Comparison of ENCODE assay signal across 8 cellular contexts in genomic region chr4:170374770-170375169, GRCh38.
DNase-seq lines count a peak whose midpoint lies in the region; ATAC-seq, FAIRE-seq and TF ChIP-seq lines count a peak whose summit lies in the region.

No MANE protein-coding gene starts in this region.

- H3K27ac ChIP-seq in H1 (ENCODE audit: low read depth, low read length) (no peak overlapping the region), upper lobe of right lung (no peak overlapping the region)

- TF ChIP-seq POLR2A in H1 (IDR thresholded peaks at IDR 0.05; ENCODE audit: control extremely low read depth in 1 of 2, low read depth in 2 of 2, low read length in 2 of 2) = no peak

- no peaks in the 10 kb centered on the region for H3K4me1 ChIP-seq in H1 (replicated peaks in 1 of 4; ENCODE audit: control insufficient read depth in 3 of 4, insufficient read depth in 4 of 4, low read length in 3 of 4)
- no peaks in the 10 kb centered on the region for H3K4me1 ChIP-seq in upper lobe of right lung

- H3K4me3 ChIP-seq in H1 (ENCODE audit: extremely low read depth in 1 of 4, insufficient read depth in 2 of 4, low read depth in 3 of 4, low read length in 4 of 4) (no peak overlapping the region), upper lobe of right lung (no peak overlapping the region)

- DNase-seq in activated naive CD4-positive, alpha-beta T cell treated with anti-CD3 and anti-CD28 coated beads for 36 hours = peak; percentile 7
- no peak for DNase-seq in activated naive CD4-positive, alpha-beta T cell (lab: John Stamatoyannopoulos, UW)
- peak; percentile 11 for DNase-seq in LoVo (ENCODE audit: low spot score)
- DNase-seq in H1 (ENCODE audit: low read depth in 1 of 2, low spot score in 2 of 2) = peak; percentile 33 to 65
- no peak for DNase-seq in upper lobe of right lung
- DNase-seq in posterior cingulate gyrus = no peak
- DNase-seq in NCI-H446 treated with DMSO at 0.1 percent for 48 hours (lab: John Stamatoyannopoulos, UW) = no peak

- POLR2A ChIA-PET in H1 (lab: Charles Lee; ENCODE audit: partially characterized antibody) = no interaction called here

- no peak overlapping the region for H3K23ac ChIP-seq in H1 (ENCODE audit: insufficient read length)

- H3K9me3 Mint-ChIP-seq in activated naive CD4-positive, alpha-beta T cell treated with anti-CD3 and anti-CD28 coated beads for 36 hours = peaks cover 16% of the 10 kb centered on the region

- peak; percentile 69 to 77 for TF ChIP-seq RAD21 in H1 (IDR thresholded peaks at IDR 0.05 in 1 of 2, conservative IDR thresholded peaks at IDR 0.05 in 1 of 2; ENCODE audit: low read depth in 2 of 2, low read length in 2 of 2)

- TF ChIP-seq EP300 in H1 (IDR thresholded peaks at IDR 0.05; ENCODE audit: borderline replicate concordance in 1 of 2, low read depth in 2 of 2, low read length in 2 of 2) = no peak

- no peak overlapping the region for H2AFZ ChIP-seq in H1 (ENCODE audit: low read length)

- H2BK20ac ChIP-seq in H1 (ENCODE audit: low read length) = no peak overlapping the region

- H3K18ac ChIP-seq in H1 (ENCODE audit: extremely low read depth, low read length) = no peak overlapping the region

- no peaks in the 10 kb centered on the region for H3K23me2 ChIP-seq in H1 (ENCODE audit: low read depth, low read length)

- no peak overlapping the region for H2BK12ac ChIP-seq in H1 (ENCODE audit: low read depth, low read length)

- no peaks in the 10 kb centered on the region for H3K79me1 ChIP-seq in H1 (ENCODE audit: low read depth, low read length)

- no peak overlapping the region for H3K4ac ChIP-seq in H1 (replicated peaks; ENCODE audit: insufficient read length, low read depth, low read length)

- H3K14ac ChIP-seq in H1 (ENCODE audit: insufficient read length) = no peak overlapping the region

- WGBS in H1 (ENCODE audit: extremely low coverage in 1 of 2, insufficient coverage in 1 of 2, insufficient read length in 1 of 2, insufficient replicate concordance in 2 of 2, low coverage in 1 of 2, low lambda C conversion rate in 2 of 2, missing lambda C conversion rate in 1 of 2), 2 experiments = 84% methylated on average over 3 of the region's 3 CpGs; no CpG with 5 or more reads in 1 of the 2 experiments

- no peak overlapping the region for H3K9ac ChIP-seq in H1 (replicated peaks in 1 of 4; ENCODE audit: extremely low read depth in 1 of 4, low read depth in 3 of 4, low read length in 3 of 4)

- H3K4me2 ChIP-seq in H1 (ENCODE audit: insufficient read depth in 1 of 2, low read depth in 2 of 2, low read length in 2 of 2) = no peak overlapping the region

- no peaks in the 10 kb centered on the region for H3K36me3 Mint-ChIP-seq in activated naive CD4-positive, alpha-beta T cell treated with anti-CD3 and anti-CD28 coated beads for 36 hours (ENCODE audit: low read depth)

- no peaks in the 10 kb centered on the region for H3K27me3 Mint-ChIP-seq in activated naive CD4-positive, alpha-beta T cell treated with anti-CD3 and anti-CD28 coated beads for 36 hours (ENCODE audit: low read depth)

- no peak overlapping the region for H3K56ac ChIP-seq in H1 (replicated peaks; ENCODE audit: insufficient read length, low read depth, low read length)

- no peaks in the 10 kb centered on the region for H4K20me1 ChIP-seq in H1 (replicated peaks in 1 of 2; ENCODE audit: control insufficient read depth in 1 of 2, insufficient read depth in 2 of 2, low read length in 2 of 2)

- H4K8ac ChIP-seq in H1 (ENCODE audit: extremely low read depth, insufficient read depth, low read length) = no peak overlapping the region

- peak; percentile 90 for FAIRE-seq in H1 (lab: Jason Lieb, UNC)

- peak; percentile 49 to 96 (median 94) for TF ChIP-seq CTCF in H1 (IDR thresholded peaks at IDR 0.05; ENCODE audit: control extremely low read depth in 1 of 3, insufficient read depth in 1 of 3, low read depth in 1 of 3, low read length in 3 of 3)
- peak; percentile 35 for TF ChIP-seq CTCF in upper lobe of right lung (IDR thresholded peaks at IDR 0.05)

- H3K36me3 ChIP-seq in H1 (ENCODE audit: control insufficient read depth in 2 of 4, insufficient read depth in 4 of 4, low read length in 3 of 4) (no peaks in the 10 kb centered on the region), upper lobe of right lung (no peaks in the 10 kb centered on the region)

- CTCF ChIA-PET in activated naive CD4-positive, alpha-beta T cell treated with anti-CD3 and anti-CD28 coated beads for 36 hours (lab: Charles Lee) = interaction anchor here (1.1 kb wide), 1 partner anchor 115 kb away, joined by 3 read pairs; no protein-coding TSS in a partner anchor
- CTCF ChIA-PET in H1 (lab: Charles Lee; ENCODE audit: partially characterized antibody) = interaction anchor here (0.6 to 6.2 kb wide), 38 partner anchors 8 to 924 kb away, joined by 3 to 72 read pairs (median 4); no protein-coding TSS in a partner anchor

- ATAC-seq in HG02571 (IDR thresholded peaks at IDR 0.05; ENCODE audit: unreplicated experiment) (peak; percentile 96), upper lobe of right lung (peak; percentile 81)

- H3K79me2 ChIP-seq in H1 (ENCODE audit: control insufficient read depth in 1 of 2, insufficient read depth in 2 of 2, low read length in 2 of 2) = no peaks in the 10 kb centered on the region

- no peak overlapping the region for H2BK120ac ChIP-seq in H1 (replicated peaks; ENCODE audit: low read depth, low read length)

- H4K5ac ChIP-seq in H1 (ENCODE audit: insufficient read length, low read depth, low read length) = no peak overlapping the region

- H3K27me3 ChIP-seq in H1 (replicated peaks in 1 of 4; ENCODE audit: control insufficient read depth in 3 of 4, extremely low read depth in 1 of 4, insufficient read depth in 3 of 4, low read length in 3 of 4) = no peaks in the 10 kb centered on the region
- no peaks in the 10 kb centered on the region for H3K27me3 ChIP-seq in upper lobe of right lung

- no peak overlapping the region for H4K91ac ChIP-seq in H1 (replicated peaks; ENCODE audit: insufficient read length, low read length)

- no peak overlapping the region for H2BK15ac ChIP-seq in H1 (ENCODE audit: low read length)

- no peak overlapping the region for H3K27ac Mint-ChIP-seq in activated naive CD4-positive, alpha-beta T cell treated with anti-CD3 and anti-CD28 coated beads for 36 hours

- H3K4me3 Mint-ChIP-seq in activated naive CD4-positive, alpha-beta T cell treated with anti-CD3 and anti-CD28 coated beads for 36 hours = no peak overlapping the region

- H2AK5ac ChIP-seq in H1 (ENCODE audit: low read depth, low read length) = no peak overlapping the region

- no peak overlapping the region for H2BK5ac ChIP-seq in H1 (ENCODE audit: low read depth, low read length)

- no peaks in the 10 kb centered on the region for H3K9me3 ChIP-seq in H1 (ENCODE audit: insufficient read depth in 2 of 2, low read depth in 1 of 2, low read length in 1 of 2)
- no peaks in the 10 kb centered on the region for H3K9me3 ChIP-seq in upper lobe of right lung

- intact Hi-C loops in activated naive CD4-positive, alpha-beta T cell treated with anti-CD3 and anti-CD28 coated beads for 36 hours (cut with micrococcal nuclease) = loop anchor here (10.0 kb wide), 1 partner anchor 240 kb away; no protein-coding TSS in a partner anchor
- intact Hi-C loops in upper lobe of right lung (cut with DNase I) (no loop called here), posterior cingulate gyrus (cut with DNase I) (no loop called here)

- H3K4me1 Mint-ChIP-seq in activated naive CD4-positive, alpha-beta T cell treated with anti-CD3 and anti-CD28 coated beads for 36 hours (ENCODE audit: low read depth) = no peaks in the 10 kb centered on the region

TF ChIP-seq in H1, 55 proteins besides CTCF, POLR2A, EP300 and RAD21:
- TF ChIP-seq BCL11A (IDR thresholded peaks at IDR 0.05; ENCODE audit: low read depth in 2 of 2, low read length in 2 of 2) (no peak), SUZ12 (IDR thresholded peaks at IDR 0.05; ENCODE audit: low read length) (no peak), MAX (IDR thresholded peaks at IDR 0.05) (no peak), NANOG (IDR thresholded peaks at IDR 0.05; ENCODE audit: insufficient read depth, low read depth, low read length, poor library complexity, severe bottlenecking) (no peak), KDM1A (IDR thresholded peaks at IDR 0.05; ENCODE audit: borderline replicate concordance, low read length) (0 out of 2 replicates have a peak, but pooled peaks have one; percentile 22), KDM5A (IDR thresholded peaks at IDR 0.05; ENCODE audit: low read length) (no peak), TEAD4 (IDR thresholded peaks at IDR 0.05; ENCODE audit: low read depth, low read length) (peak; percentile 67), ZNF274 (IDR thresholded peaks at IDR 0.05; ENCODE audit: borderline replicate concordance, extremely low read depth, low read length) (no peak), JUND (IDR thresholded peaks at IDR 0.05; ENCODE audit: low read length) (no peak), POU5F1 (IDR thresholded peaks at IDR 0.05; ENCODE audit: low read depth, low read length) (0 out of 2 replicates have a peak, but pooled peaks have one; percentile 31), CEBPB (IDR thresholded peaks at IDR 0.05; ENCODE audit: low read depth, low read length) (no peak), TCF12 (IDR thresholded peaks at IDR 0.05; ENCODE audit: low read depth, low read length) (no peak), FOSL1 (IDR thresholded peaks at IDR 0.05; ENCODE audit: insufficient read depth, low read depth, low read length) (no peak), BRCA1 (IDR thresholded peaks at IDR 0.05; ENCODE audit: low read depth, low read length) (no peak)
TF ChIP-seq in H1: peak in this region for 3.

Comparison
In these comparisons a context has a peak if more than half of its experiments do, and no peak if none do; other contexts are left out.
1. DNase-seq: peak in activated naive CD4-positive, alpha-beta T cell treated with anti-CD3 and anti-CD28 coated beads for 36 hours (single experiment), LoVo (single experiment) and H1 (2 of 2); none in activated naive CD4-positive, alpha-beta T cell (0 of 4), upper lobe of right lung (single experiment), posterior cingulate gyrus (0 of 10) and NCI-H446 treated with DMSO at 0.1 percent for 48 hours (single experiment).